11 cellular contexts compared by ENCODE assay signal in genomic region chr10:12513775-12514663, GRCh38.
DNase-seq lines count a peak whose midpoint lies in the region; ATAC-seq and FAIRE-seq lines count a peak whose summit lies in the region.
"Had no signal": no experiment of that assay in that cellular context is flagged by ENCODE, and none has a peak within 500 bp of the region (broad histone marks: within the 10 kb centered on the region; RNA-seq: fewer than 3 reads in every experiment).

No MANE protein-coding gene starts in this region.

- peak; percentile 67 for DNase-seq in COLO668 (lab: John Stamatoyannopoulos, UW; ENCODE audit: unreplicated experiment)
- DNase-seq in NCI-H128 (lab: John Stamatoyannopoulos, UW; ENCODE audit: unreplicated experiment): peak; percentile 46
- peak; percentile 95 for DNase-seq in NCI-H748 (lab: John Stamatoyannopoulos, UW; ENCODE audit: unreplicated experiment)
- no peak for DNase-seq in stimulated activated CD4-positive, alpha-beta T cell treated with anti-CD3 and anti-CD28 coated beads, Interleukin-2, amount 100 ng/mL, for 48 hours
- DNase-seq: activated CD4-positive, alpha-beta T cell treated with anti-CD3 and anti-CD28 coated beads, Interleukin-2, amount 50 U/mL, for 1 hour; MM.1S had no signal

- FAIRE-seq in islet of Langerhans (lab: Jason Lieb, UNC): peak; percentile 81
- FAIRE-seq: GM12891 had no signal

- no peak for ATAC-seq in GM21515 (IDR thresholded peaks at IDR 0.05; ENCODE audit: unreplicated experiment)
- ATAC-seq in GM19455 (IDR thresholded peaks at IDR 0.05; ENCODE audit: unreplicated experiment): no peak
- ATAC-seq in HG02973 (IDR thresholded peaks at IDR 0.05; ENCODE audit: unreplicated experiment): no peak

Comparison
In these comparisons a context has a peak if more than half of its experiments do, and no peak if none do; other contexts are left out.
1. DNase-seq: peak in COLO668 (single experiment), NCI-H128 (single experiment) and NCI-H748 (single experiment); none in stimulated activated CD4-positive, alpha-beta T cell treated with anti-CD3 and anti-CD28 coated beads, Interleukin-2, amount 100 ng/mL, for 48 hours (0 of 2).